Comparison of ENCODE assay signal across 8 cellular contexts in genomic region chr7:1459930-1460756, GRCh38. TPM values are rescaled to one million over a fixed set of nuclear protein-coding genes. Genes with fewer than 3 reads are reported as not detected.
DNase-seq lines count a peak whose midpoint lies in the region; ATAC-seq, FAIRE-seq and TF ChIP-seq lines count a peak whose summit lies in the region.

No MANE protein-coding gene starts in this region.

- FAIRE-seq in urothelium cell line (lab: Jason Lieb, UNC): no peak

- H3K9me3 ChIP-seq in DND-41 (ENCODE audit: insufficient read depth, low read length, severe bottlenecking): no peaks in the 10 kb centered on the region

- H3K27me3 Mint-ChIP-seq in chondrocyte (ENCODE audit: low read depth): no peaks in the 10 kb centered on the region

- H4K20me1 ChIP-seq in DND-41 (ENCODE audit: insufficient read depth, low read length): peaks cover 3% of the 10 kb centered on the region

- WGBS in mesendoderm (ENCODE audit: extremely low coverage, insufficient coverage, low lambda C conversion rate): no CpG with 5 or more reads among the region's 28 CpGs
- WGBS in urinary bladder: 10% methylated on average over 28 of the region's 28 CpGs

- no peak overlapping the region for H2BK5ac ChIP-seq in mesendoderm (ENCODE audit: low read length)

- peaks cover 54% of the 10 kb centered on the region for H3K4me1 Mint-ChIP-seq in chondrocyte (ENCODE audit: low read depth)

- no peak overlapping the region for H2AK5ac ChIP-seq in mesendoderm (ENCODE audit: low read length)

- no peak overlapping the region for H2BK15ac ChIP-seq in mesendoderm (replicated peaks; ENCODE audit: low read depth)

- no peaks in the 10 kb centered on the region for H3K9me3 Mint-ChIP-seq in chondrocyte (ENCODE audit: low read depth)

- no peak overlapping the region for H3K4ac ChIP-seq in mesendoderm (ENCODE audit: low read depth, low read length)

- in situ Hi-C loops in KBM-7 (cut with MboI; ENCODE audit: low pct_unique_long_range_greater_than_20kb, low sequenced_read_pairs): no loop called here

- no peak overlapping the region for H3K23ac ChIP-seq in mesendoderm (ENCODE audit: low read length)

- no peaks in the 10 kb centered on the region for H3K27me3 ChIP-seq in DND-41 (ENCODE audit: insufficient read depth, low read length, poor library complexity)
- no peaks in the 10 kb centered on the region for H3K27me3 ChIP-seq in mesendoderm (ENCODE audit: insufficient read depth, low read length, poor library complexity)

- no peak for ATAC-seq in DND-41 (ENCODE audit: insufficient read depth, low read depth)
- ATAC-seq in HG03280 (IDR thresholded peaks at IDR 0.05; ENCODE audit: unreplicated experiment): no peak

- DNase-seq in DND-41: no peak
- DNase-seq in KBM-7: peak; percentile 32
- no peak for DNase-seq in chondrocyte (ENCODE audit: low spot score)
- DNase-seq in mesendoderm: no peak
- no peak for DNase-seq in urothelium cell line (ENCODE audit: low spot score)
- DNase-seq in NCI-H2029 treated with DMSO at 0.1 percent for 48 hours (lab: John Stamatoyannopoulos, UW): no peak

- H3K79me1 ChIP-seq in mesendoderm (ENCODE audit: low read length): no peaks in the 10 kb centered on the region

- H3K4me2 ChIP-seq in DND-41 (ENCODE audit: insufficient read depth, low read length) (peak overlapping the region; percentile 100), mesendoderm (ENCODE audit: low read length) (peak overlapping the region; percentile 11)

- H3K27ac Mint-ChIP-seq in chondrocyte (ENCODE audit: unreplicated experiment): peak overlapping the region; percentile 73

- H2AFZ ChIP-seq in DND-41 (ENCODE audit: low read depth, low read length): peak overlapping the region; percentile 71

- H3K9ac ChIP-seq in DND-41 (ENCODE audit: low read depth, low read length): peak overlapping the region; percentile 3; the same call in 1 of the 2 replicates
- peak overlapping the region; percentile 40 for H3K9ac ChIP-seq in mesendoderm (ENCODE audit: low read length)

- H3K27ac ChIP-seq in DND-41 (ENCODE audit: low read length) (no peak overlapping the region), mesendoderm (ENCODE audit: low read depth, low read length) (no peak overlapping the region), urinary bladder (ENCODE audit: low read depth) (peak overlapping the region; percentile 47)

- no peak overlapping the region for H4K5ac ChIP-seq in mesendoderm (ENCODE audit: low read length)

- no peaks in the 10 kb centered on the region for H3K36me3 Mint-ChIP-seq in chondrocyte (ENCODE audit: low read depth)

- no peak overlapping the region for H3K18ac ChIP-seq in mesendoderm (ENCODE audit: low read length)

- TF ChIP-seq CTCF in DND-41 (IDR thresholded peaks at IDR 0.05; ENCODE audit: borderline replicate concordance, extremely low read depth, low read length, poor library complexity, severe bottlenecking): no peak
- TF ChIP-seq CTCF in chondrocyte (IDR thresholded peaks at IDR 0.05): no peak

- no peaks in the 10 kb centered on the region for H3K79me2 ChIP-seq in DND-41 (ENCODE audit: insufficient read depth, low read length)
- H3K79me2 ChIP-seq in mesendoderm (ENCODE audit: control insufficient read depth, insufficient read depth, low read length): no peaks in the 10 kb centered on the region

- H3K4me1 ChIP-seq in DND-41 (ENCODE audit: insufficient read depth, low read length) (peaks cover 24% of the 10 kb centered on the region), mesendoderm (ENCODE audit: control insufficient read depth, low read depth, low read length) (no peaks in the 10 kb centered on the region), urinary bladder (ENCODE audit: insufficient read depth) (no peaks in the 10 kb centered on the region)

- no peak overlapping the region for H2BK120ac ChIP-seq in mesendoderm (ENCODE audit: low read depth, low read length)

- peak overlapping the region in 1 of 2 experiments; percentile 51; a peak in 2 of 4 replicates for H3K4me3 ChIP-seq in DND-41 (ENCODE audit: low read depth in 1 of 2, low read length in 2 of 2)
- no peak overlapping the region for H3K4me3 ChIP-seq in mesendoderm (ENCODE audit: low read length)
- H3K4me3 ChIP-seq in urinary bladder (ENCODE audit: low read depth, low read length): peak overlapping the region; percentile 37

- H4K8ac ChIP-seq in mesendoderm (ENCODE audit: low read depth, low read length): no peak overlapping the region

- H3K56ac ChIP-seq in mesendoderm (ENCODE audit: low read length): peak overlapping the region; percentile 30

- H3K36me3 ChIP-seq in DND-41 (ENCODE audit: insufficient read depth, low read length): no peaks in the 10 kb centered on the region
- H3K36me3 ChIP-seq in mesendoderm (ENCODE audit: control insufficient read depth, insufficient read depth, low read length): no peaks in the 10 kb centered on the region
- H3K36me3 ChIP-seq in urinary bladder (ENCODE audit: insufficient read depth): no peaks in the 10 kb centered on the region

- peak overlapping the region; percentile 70 for H3K4me3 Mint-ChIP-seq in chondrocyte (ENCODE audit: unreplicated experiment)

RNA-seq across cellular contexts. Expression of gene MICALL2, which starts 0.9 kb away (rescaled TPM):
- 44.5 to 56.9 TPM (median 45.2 TPM) in 3 replicates for total RNA-seq in chondrocyte
- polyA plus RNA-seq in mesendoderm (2013, experiment 1 of 2): 4.0 TPM
- 3.6 TPM for polyA plus RNA-seq in mesendoderm (2013, experiment 2 of 2)
- 8.4 TPM for total RNA-seq in urinary bladder
- polyA plus RNA-seq in urinary bladder: 40.0 TPM

RNA-seq across cellular contexts. Expression of gene INTS1, which starts 44.0 kb away (rescaled TPM):
- total RNA-seq in chondrocyte (74.8 to 94.4 TPM (median 80.4 TPM) in 3 replicates), urinary bladder (13.7 TPM)
- 31.6 TPM for polyA plus RNA-seq in mesendoderm (2013, experiment 1 of 2)
- 33.7 TPM for polyA plus RNA-seq in mesendoderm (2013, experiment 2 of 2)
- polyA plus RNA-seq in urinary bladder: 55.6 TPM
